ENCODE assay signal across 26 cellular contexts in genomic region chr6:1063671-1064355, GRCh38.
A peak's percentile ranks its signal among the peaks of the same experiment; 100 is the strongest.
DNase-seq lines count a peak whose midpoint lies in the region; ATAC-seq and TF ChIP-seq lines count a peak whose summit lies in the region.
"Had no signal": no experiment of that assay in that cellular context is flagged by ENCODE, and none has a peak within 500 bp of the region (broad histone marks: within the 10 kb centered on the region; RNA-seq: fewer than 3 reads in every experiment).

No MANE protein-coding gene starts in this region.

- intact Hi-C loops in left ventricle myocardium superior (cut with micrococcal nuclease) = no loop called here

- peaks cover 11% of the 10 kb centered on the region for H3K27me3 Mint-ChIP-seq in activated CD8-positive, alpha-beta T cell treated with anti-CD3 and anti-CD28 coated beads, Interleukin-2, amount 10 ng/mL, durations not matched to agents 7 days and 5 days (ENCODE audit: low read depth)

- peak; percentile 80 for DNase-seq in AG08395 (ENCODE audit: low spot score)
- DNase-seq in HFF-Myc (ENCODE audit: extremely low read depth, low read depth) = peak; percentile 42
- DNase-seq in choroid plexus epithelial cell (ENCODE audit: low read depth) = peak; percentile 50
- peak; percentile 36 for DNase-seq in iris pigment epithelial cell (ENCODE audit: low read depth)
- DNase-seq in activated CD8-positive, alpha-beta T cell treated with anti-CD3 and anti-CD28 coated beads, Interleukin-2, amount 10 ng/mL, durations not matched to agents 7 days and 5 days = no peak
- no peak for DNase-seq in activated CD4-positive, CD25-positive, alpha-beta regulatory T cell (lab: John Stamatoyannopoulos, UW)
- DNase-seq in left ventricle myocardium superior = no peak
- no peak for DNase-seq in activated T-cell treated with anti-CD3 and anti-CD28 coated beads, Interleukin-2, amount 50 U/mL, for 48 hours
- DNase-seq: 8988T; activated CD4-positive, alpha-beta memory T cell treated with anti-CD3 and anti-CD28 coated beads for 36 hours; activated T-cell treated with anti-CD3 and anti-CD28 coated beads for 4 hours; amygdala; immature natural killer cell; KG1; NCI-H1930; NCI-H446; PC-9; small intestine; stimulated activated CD4-positive, alpha-beta T cell treated with anti-CD3 and anti-CD28 coated beads, Interleukin-4, amount 100 ng/mL, for 1 hour; T-helper 2 cell; trophoblast cell; WERI-Rb-1 had no signal

- CTCF ChIA-PET in activated CD8-positive, alpha-beta T cell treated with anti-CD3 and anti-CD28 coated beads, Interleukin-2, amount 10 ng/mL, durations not matched to agents 7 days and 5 days (lab: Charles Lee) = no interaction called here

- H3K4me1 Mint-ChIP-seq in activated CD8-positive, alpha-beta T cell treated with anti-CD3 and anti-CD28 coated beads, Interleukin-2, amount 10 ng/mL, durations not matched to agents 7 days and 5 days (ENCODE audit: low read depth) = no peaks in the 10 kb centered on the region
- H3K4me1 Mint-ChIP-seq: immature natural killer cell had no signal

- no peak for ATAC-seq in activated CD8-positive, alpha-beta T cell treated with anti-CD3 and anti-CD28 coated beads, Interleukin-2, amount 10 ng/mL, durations not matched to agents 7 days and 5 days
- no peak for ATAC-seq in left ventricle myocardium superior
- ATAC-seq: GM12878 had no signal

- no peak overlapping the region for H3K27ac Mint-ChIP-seq in activated CD8-positive, alpha-beta T cell treated with anti-CD3 and anti-CD28 coated beads, Interleukin-2, amount 10 ng/mL, durations not matched to agents 7 days and 5 days
- H3K27ac Mint-ChIP-seq: activated CD4-positive, alpha-beta memory T cell treated with anti-CD3 and anti-CD28 coated beads for 36 hours; immature natural killer cell; stimulated activated naive CD8-positive, alpha-beta T cell treated with anti-CD3 and anti-CD28 coated beads, Interleukin-15, Interleukin-2, amounts not matched to agents 100 ng/mL and 50 ng/mL, for 24 hours had no signal

- H3K36me3 Mint-ChIP-seq in activated CD8-positive, alpha-beta T cell treated with anti-CD3 and anti-CD28 coated beads, Interleukin-2, amount 10 ng/mL, durations not matched to agents 7 days and 5 days (ENCODE audit: low read depth) = no peaks in the 10 kb centered on the region
- H3K36me3 Mint-ChIP-seq: activated CD4-positive, alpha-beta memory T cell treated with anti-CD3 and anti-CD28 coated beads for 36 hours; immature natural killer cell had no signal

- H3K4me3 Mint-ChIP-seq in activated CD8-positive, alpha-beta T cell treated with anti-CD3 and anti-CD28 coated beads, Interleukin-2, amount 10 ng/mL, durations not matched to agents 7 days and 5 days = no peak overlapping the region
- H3K4me3 Mint-ChIP-seq: activated CD4-positive, alpha-beta memory T cell treated with anti-CD3 and anti-CD28 coated beads for 36 hours; immature natural killer cell; stimulated activated naive CD8-positive, alpha-beta T cell treated with anti-CD3 and anti-CD28 coated beads, Interleukin-15, Interleukin-2, amounts not matched to agents 100 ng/mL and 50 ng/mL, for 24 hours had no signal

- TF ChIP-seq CTCF in HFF-Myc (IDR thresholded peaks at IDR 0.05; ENCODE audit: low read depth, low read length, missing control alignments) (no peak), choroid plexus epithelial cell (conservative IDR thresholded peaks at IDR 0.05; ENCODE audit: low read depth, low read length) (no peak)

- POLR2A ChIA-PET in activated CD8-positive, alpha-beta T cell treated with anti-CD3 and anti-CD28 coated beads, Interleukin-2, amount 10 ng/mL, durations not matched to agents 7 days and 5 days (lab: Charles Lee) = no interaction called here

- H3K4me3 ChIP-seq in HFF-Myc (replicated peaks; ENCODE audit: low read depth, low read length) (no peak overlapping the region), choroid plexus epithelial cell (ENCODE audit: low read depth, low read length) (no peak overlapping the region)
- H3K4me3 ChIP-seq: BLaER1 treated with 17β-estradiol and CSF1 and Interleukin-3, amounts not matched to agents 10 nM and 100 nM; GM12878; PC-9; SJSA1 had no signal

- no peaks in the 10 kb centered on the region for H3K9me3 Mint-ChIP-seq in activated CD8-positive, alpha-beta T cell treated with anti-CD3 and anti-CD28 coated beads, Interleukin-2, amount 10 ng/mL, durations not matched to agents 7 days and 5 days (ENCODE audit: insufficient read depth)
- H3K9me3 Mint-ChIP-seq: activated CD4-positive, alpha-beta memory T cell treated with anti-CD3 and anti-CD28 coated beads for 36 hours; immature natural killer cell; stimulated activated naive CD8-positive, alpha-beta T cell treated with anti-CD3 and anti-CD28 coated beads, Interleukin-15, Interleukin-2, amounts not matched to agents 100 ng/mL and 50 ng/mL, for 24 hours had no signal

Comparison
In these comparisons a context has a peak if more than half of its experiments do, and no peak if none do; other contexts are left out.
1. DNase-seq: peak in AG08395 (single experiment), HFF-Myc (single experiment), choroid plexus epithelial cell (single experiment) and iris pigment epithelial cell (single experiment); none in activated CD8-positive, alpha-beta T cell treated with anti-CD3 and anti-CD28 coated beads, Interleukin-2, amount 10 ng/mL, durations not matched to agents 7 days and 5 days (single experiment), activated CD4-positive, CD25-positive, alpha-beta regulatory T cell (0 of 4), left ventricle myocardium superior (single experiment) and activated T-cell treated with anti-CD3 and anti-CD28 coated beads, Interleukin-2, amount 50 U/mL, for 48 hours (0 of 2).